15 cellular contexts compared by ENCODE assay signal in the genomic region with DNA sequence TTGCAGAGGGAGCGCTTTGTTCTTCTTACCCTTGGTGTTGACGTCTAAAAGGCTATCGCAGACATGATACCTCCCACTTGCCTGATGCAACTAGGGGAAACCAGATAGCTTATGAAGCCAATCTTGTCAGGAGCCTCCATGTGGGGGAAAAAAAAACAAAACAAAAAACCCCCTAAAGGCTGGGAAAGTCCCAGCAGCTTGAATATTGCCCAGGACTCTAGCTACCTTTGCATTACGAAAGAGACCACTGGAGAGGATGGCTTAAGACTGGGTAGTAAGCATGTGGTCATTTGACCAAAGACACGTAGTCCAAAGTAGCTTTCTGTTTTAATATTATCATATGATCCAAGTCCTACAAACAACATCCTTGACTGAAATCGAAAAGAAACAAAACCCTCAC.
DNase-seq lines count a peak whose midpoint lies in the region; ATAC-seq and TF ChIP-seq lines count a peak whose summit lies in the region.
"Had no signal": no experiment of that assay in that cellular context is flagged by ENCODE, and none has a peak within 500 bp of the region (broad histone marks: within the 10 kb centered on the region; RNA-seq: fewer than 3 reads in every experiment).

No MANE protein-coding gene starts in this region.

- TF ChIP-seq POLR2A in transverse colon (IDR thresholded peaks at IDR 0.05): no peak

- H3K36me3 ChIP-seq in transverse colon: no peaks in the 10 kb centered on the region
- H3K36me3 ChIP-seq: Peyer's patch had no signal

- intact Hi-C loops in left cardiac atrium (cut with DNase I) (no loop called here), transverse colon (cut with DNase I; ENCODE audit: low total_unique reads) (no loop called here)

- H3K9me3 ChIP-seq in transverse colon: no peaks in the 10 kb centered on the region
- H3K9me3 ChIP-seq: Peyer's patch had no signal

- no peaks in the 10 kb centered on the region for H3K27me3 ChIP-seq in transverse colon
- H3K27me3 ChIP-seq: foreskin keratinocyte, Peyer's patch had no signal

- no peaks in the 10 kb centered on the region for H3K27me3 Mint-ChIP-seq in activated naive CD8-positive, alpha-beta T cell treated with anti-CD3 and anti-CD28 coated beads for 36 hours

- peak; percentile 89 for ATAC-seq in GM18520 (IDR thresholded peaks at IDR 0.05; ENCODE audit: unreplicated experiment)
- peak; percentile 87 for ATAC-seq in GM21390 (IDR thresholded peaks at IDR 0.05; ENCODE audit: unreplicated experiment)
- ATAC-seq in HG03064 (IDR thresholded peaks at IDR 0.05; ENCODE audit: low read depth, unreplicated experiment): peak; percentile 68
- no peak for ATAC-seq in left cardiac atrium
- ATAC-seq: foreskin keratinocyte had no signal

- no peak overlapping the region for H3K27ac ChIP-seq in transverse colon
- H3K27ac ChIP-seq: C4-2B, foreskin keratinocyte, Peyer's patch, VCaP had no signal

- no peaks in the 10 kb centered on the region for H3K36me3 Mint-ChIP-seq in activated naive CD8-positive, alpha-beta T cell treated with anti-CD3 and anti-CD28 coated beads for 36 hours

- no peak overlapping the region for H3K4me3 Mint-ChIP-seq in activated naive CD8-positive, alpha-beta T cell treated with anti-CD3 and anti-CD28 coated beads for 36 hours

- H3K27ac Mint-ChIP-seq in activated naive CD8-positive, alpha-beta T cell treated with anti-CD3 and anti-CD28 coated beads for 36 hours: peak overlapping the region; percentile 2
- H3K27ac Mint-ChIP-seq: activated T-helper 2 cell treated with anti-CD3 and anti-CD28 coated beads, Interferon-gamma antibody, Interleukin-2, Interleukin-4, amounts not matched to agents 10 μg/mL and 5 μg/mL and 100 μg/mL, durations not matched to agents 14 hours and 24 hours and 36 hours had no signal

- H3K4me1 Mint-ChIP-seq in activated naive CD8-positive, alpha-beta T cell treated with anti-CD3 and anti-CD28 coated beads for 36 hours: no peaks in the 10 kb centered on the region

- in situ Hi-C loops in transverse colon (cut with MboI; ENCODE audit: low pct_ligation_motif_present in 1 of 4, low pct_unique_long_range_greater_than_20kb in 1 of 4, low sequenced_read_pairs in 3 of 4): no loop called here

- no peaks in the 10 kb centered on the region for H3K4me1 ChIP-seq in transverse colon
- H3K4me1 ChIP-seq: Peyer's patch had no signal

- H3K4me3 ChIP-seq in transverse colon: no peak overlapping the region
- H3K4me3 ChIP-seq: lung, Peyer's patch had no signal

- WGBS in transverse colon (ENCODE audit: low coverage in 1 of 2), 2 donors: 74 to 80% methylated on average over 5 to 6 of the region's 6 CpGs

- no peak for DNase-seq in activated naive CD8-positive, alpha-beta T cell treated with anti-CD3 and anti-CD28 coated beads for 36 hours
- DNase-seq in NK-92 (lab: John Stamatoyannopoulos, UW; ENCODE audit: unreplicated experiment) (no peak), left cardiac atrium (no peak), transverse colon (no peak)
- DNase-seq in activated naive CD4-positive, alpha-beta T cell treated with anti-CD3 and anti-CD28 coated beads, Interleukin-2, amount 50 U/mL, for 16 hours: no peak
- DNase-seq: foreskin keratinocyte, NCI-H1048, Peyer's patch had no signal

- no peak for TF ChIP-seq EP300 in transverse colon (IDR thresholded peaks at IDR 0.05; ENCODE audit: low read depth)

- TF ChIP-seq CTCF in transverse colon (IDR thresholded peaks at IDR 0.05): no peak

- H3K9me3 Mint-ChIP-seq in activated naive CD8-positive, alpha-beta T cell treated with anti-CD3 and anti-CD28 coated beads for 36 hours: no peaks in the 10 kb centered on the region
- H3K9me3 Mint-ChIP-seq: activated T-helper 2 cell treated with anti-CD3 and anti-CD28 coated beads, Interferon-gamma antibody, Interleukin-2, Interleukin-4, amounts not matched to agents 10 μg/mL and 5 μg/mL and 100 μg/mL, durations not matched to agents 14 hours and 24 hours and 36 hours had no signal

Comparison
In these comparisons a context has a peak if more than half of its experiments do, and no peak if none do; other contexts are left out.
1. ATAC-seq: peak in GM18520 (single experiment), GM21390 (single experiment) and HG03064 (single experiment); none in left cardiac atrium (0 of 2).